ENCODE assay signal across 8 cellular contexts in genomic region chr2:208175069-208175842, GRCh38. TPM values are rescaled to one million over a fixed set of nuclear protein-coding genes. Genes with fewer than 3 reads are reported as not detected.
DNase-seq lines count a peak whose midpoint lies in the region; ATAC-seq and TF ChIP-seq lines count a peak whose summit lies in the region.

No MANE protein-coding gene starts in this region.

- no peaks in the 10 kb centered on the region for H3K79me2 ChIP-seq in mammary epithelial cell (ENCODE audit: insufficient read depth, low read length)

- DNase-seq in AML-193 (lab: John Stamatoyannopoulos, UW) (peak; percentile 80 to 82), NCI-H2171 (lab: John Stamatoyannopoulos, UW) (peak; percentile 66), WERI-Rb-1 (peak; percentile 86), mammary epithelial cell (peak; percentile 72), islet precursor cell (peak; percentile 84)
- DNase-seq in stimulated activated CD4-positive, alpha-beta T cell treated with anti-CD3 and anti-CD28 coated beads, Interleukin-1b, Interleukin-23, amount 100 ng/mL, for 4 hours (ENCODE audit: low read depth in 2 of 2), result peak; percentile 30 to 53

- intact Hi-C loops in mammary epithelial cell (cut with micrococcal nuclease), result loop anchor here (1.0 to 5.0 kb wide), 3 partner anchors 73 to 91 kb away; partner anchors contain the start of gene PIKFYVE

- H3K27ac ChIP-seq in WERI-Rb-1 (no peak overlapping the region), mammary epithelial cell (ENCODE audit: insufficient read depth, low read depth, low read length) (no peak overlapping the region)

- peaks cover 5% of the 10 kb centered on the region for H3K4me1 ChIP-seq in mammary epithelial cell (ENCODE audit: insufficient read depth, low read length)

- in situ Hi-C loops in mammary epithelial cell (cut with MboI; ENCODE audit: low sequenced_read_pairs in 2 of 2), result loop anchor here in 1 of 2 donors (10.0 kb wide), 1 partner anchor 80 kb away; the partner anchor contains the start of gene IDH1

- TF ChIP-seq CTCF in WERI-Rb-1 (IDR thresholded peaks at IDR 0.05; ENCODE audit: low read depth, low read length), result peak; percentile 88
- peak; percentile 91 to 93 for TF ChIP-seq CTCF in mammary epithelial cell (conservative IDR thresholded peaks at IDR 0.05 in 1 of 2, IDR thresholded peaks at IDR 0.05 in 1 of 2; ENCODE audit: extremely low read depth in 1 of 2, insufficient read depth in 1 of 2, low read depth in 1 of 2, low read length in 2 of 2)

- no peak overlapping the region for H3K9ac ChIP-seq in mammary epithelial cell (ENCODE audit: insufficient read depth, low read length)

- H3K9me3 ChIP-seq in WERI-Rb-1 (ENCODE audit: severe bottlenecking) (no peaks in the 10 kb centered on the region), mammary epithelial cell (replicated peaks; ENCODE audit: insufficient read depth, low read length) (no peaks in the 10 kb centered on the region)

- 27% methylated on average over 16 of the region's 21 CpGs for WGBS in mammary epithelial cell (ENCODE audit: low coverage, missing lambda C conversion rate)

- H3K4me3 ChIP-seq in WERI-Rb-1 (ENCODE audit: low read depth, low read length), result peak overlapping the region; percentile 14; the same call in 1 of the 2 replicates
- H3K4me3 ChIP-seq in mammary epithelial cell (replicated peaks in 1 of 3; ENCODE audit: insufficient read depth in 1 of 3, low read depth in 2 of 3, low read length in 3 of 3), result no peak overlapping the region

- no TSS peak for BruUV-seq in mammary epithelial cell (replicated peaks; lab: Mats Ljungman, UMichigan)

- CTCF ChIA-PET in mammary epithelial cell (lab: Charles Lee; ENCODE audit: low non-redundant PET), result interaction anchor here (0.6 to 1.3 kb wide), 4 partner anchors 73 to 136 kb away, joined by 3 to 22 read pairs (median 4); no protein-coding TSS in a partner anchor

- no peak overlapping the region for H2AFZ ChIP-seq in mammary epithelial cell (ENCODE audit: low read depth, low read length)

- H4K20me1 ChIP-seq in mammary epithelial cell (ENCODE audit: insufficient read depth, low read length), result no peaks in the 10 kb centered on the region

- H3K27me3 ChIP-seq in WERI-Rb-1 (ENCODE audit: insufficient read depth, low read depth, severe bottlenecking), result no peaks in the 10 kb centered on the region
- no peaks in the 10 kb centered on the region for H3K27me3 ChIP-seq in mammary epithelial cell (ENCODE audit: insufficient read depth, low read length)

- no peaks in the 10 kb centered on the region for H3K36me3 ChIP-seq in WERI-Rb-1
- no peaks in the 10 kb centered on the region for H3K36me3 ChIP-seq in mammary epithelial cell (ENCODE audit: insufficient read depth, low read length)

- dilution Hi-C loops in mammary epithelial cell (cut with HindIII; ENCODE audit: low sequenced_read_pairs), result no loop called here

- ATAC-seq in GM18907 (IDR thresholded peaks at IDR 0.05; ENCODE audit: unreplicated experiment) (peak; percentile 98), HG03103 (IDR thresholded peaks at IDR 0.05; ENCODE audit: low read depth, unreplicated experiment) (peak; percentile 99)

- H3K4me2 ChIP-seq in mammary epithelial cell (ENCODE audit: insufficient read depth, low read depth, low read length), result no peak overlapping the region

RNA-seq across cellular contexts. Expression of gene CRYGA, which starts 11.9 kb away (rescaled TPM):
- not detected for total RNA-seq in mammary epithelial cell
- not detected for polyA plus RNA-seq in mammary epithelial cell
- polyA minus RNA-seq in mammary epithelial cell, result not detected

RNA-seq across cellular contexts. Expression of gene C2orf80, which starts 14.6 kb away (rescaled TPM):
- not detected for total RNA-seq in mammary epithelial cell
- not detected for polyA plus RNA-seq in mammary epithelial cell
- polyA minus RNA-seq in mammary epithelial cell, result not detected

RNA-seq across cellular contexts. Expression of gene CRYGB, which starts 29.3 kb away (rescaled TPM):
- not detected for total RNA-seq in mammary epithelial cell
- not detected for polyA plus RNA-seq in mammary epithelial cell
- not detected for polyA minus RNA-seq in mammary epithelial cell

RNA-seq across cellular contexts. Expression of gene CRYGC, which starts 45.6 kb away (rescaled TPM):
- under 1 TPM in 1 of 2 donors, not detected in 1; 0.52 TPM for total RNA-seq in mammary epithelial cell
- 0.23 TPM for polyA plus RNA-seq in mammary epithelial cell
- polyA minus RNA-seq in mammary epithelial cell, result not detected

RNA-seq across cellular contexts. Expression of gene CRYGD, which starts 50.9 kb away (rescaled TPM):
- total RNA-seq in mammary epithelial cell, result not detected
- polyA plus RNA-seq in mammary epithelial cell, result not detected
- polyA minus RNA-seq in mammary epithelial cell, result not detected
